10 cellular contexts compared by ENCODE assay signal in genomic region chr1:231480008-231480407, GRCh38.
"Had no signal": no experiment of that assay in that cellular context is flagged by ENCODE, and none has a peak within 500 bp of the region (broad histone marks: within the 10 kb centered on the region; RNA-seq: fewer than 3 reads in every experiment).

No MANE protein-coding gene starts in this region.

- H3K27ac ChIP-seq: GM23248, KMS-11 had no signal

- FAIRE-seq: HTR-8/SVneo had no signal

- ATAC-seq: HCT116 had no signal

- H2AFZ ChIP-seq: GM23248 had no signal

- H3K36me3 ChIP-seq: HAP-1 had no signal

- H3K9ac ChIP-seq: GM23248, KMS-11 had no signal

- H3K4me3 ChIP-seq: GM23248, HAP-1 had no signal

- DNase-seq: GM23248, GOT3, H7, IMR-90, Karpas-422, KBM-7 had no signal

- H3K9me3 ChIP-seq: HAP-1 had no signal

- H3K4me2 ChIP-seq: KMS-11 had no signal

- H3K4me1 ChIP-seq: HAP-1 had no signal
